ENCODE assay signal across 37 cellular contexts in the genomic region with DNA sequence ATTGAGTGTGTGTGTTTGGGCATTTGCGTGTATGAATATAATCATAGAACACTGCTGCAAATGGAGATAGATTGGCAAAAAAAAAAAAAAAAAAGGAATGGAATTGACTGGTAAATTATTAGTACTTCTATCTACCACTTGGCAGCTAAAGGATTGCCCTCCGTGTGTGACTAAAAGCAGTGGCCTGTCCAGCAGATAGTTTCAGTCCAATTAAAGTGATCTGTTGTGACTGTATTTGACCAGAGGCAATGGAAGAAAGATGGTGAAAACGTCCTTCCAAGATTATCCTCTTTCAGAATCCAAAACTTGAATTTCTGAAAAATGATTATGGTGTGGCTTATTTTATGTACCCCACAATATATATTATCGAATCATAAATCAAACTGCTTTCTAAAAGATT. TPM values are rescaled to one million over a fixed set of nuclear protein-coding genes. Genes with fewer than 3 reads are reported as not detected.
"Had no signal": no experiment of that assay in that cellular context is flagged by ENCODE, and none has a peak within 500 bp of the region (broad histone marks: within the 10 kb centered on the region; RNA-seq: fewer than 3 reads in every experiment).

No MANE protein-coding gene starts in this region.

- H3K27ac ChIP-seq: adrenal gland, body of pancreas, brain microvascular endothelial cell, breast epithelium, VCaP had no signal

- H3K36me3 ChIP-seq: adrenal gland, brain microvascular endothelial cell, breast epithelium had no signal

- H3K4me3 ChIP-seq: adrenal gland, body of pancreas, breast epithelium had no signal

- ATAC-seq: activated CD8-positive, alpha-beta T cell treated with anti-CD3 and anti-CD28 coated beads for 36 hours; activated naive CD4-positive, alpha-beta T cell treated with anti-CD3 and anti-CD28 coated beads, Interleukin-2, amount 50 U/mL, for 72 hours; activated T-cell treated with anti-CD3 and anti-CD28 coated beads, Interleukin-2, amount 50 U/mL, for 4 hours; activated T-cell treated with anti-CD3 and anti-CD28 coated beads, Interleukin-2, amount 50 U/mL, for 72 hours; activated T-helper 17 cell treated with anti-CD3 and anti-CD28 coated beads, Interleukin-2, amount 50 U/mL, for 72 hours; body of pancreas had no signal

- H3K9me3 ChIP-seq: adrenal gland, body of pancreas, breast epithelium had no signal

- DNase-seq: activated B cell treated with CpG ODN at 0.5 μM for 24 hours; activated CD4-positive, alpha-beta memory T cell treated with anti-CD3 and anti-CD28 coated beads for 36 hours; activated CD4-positive, alpha-beta T cell treated with anti-CD3 and anti-CD28 coated beads for 4 hours; activated CD4-positive, alpha-beta T cell treated with anti-CD3 and anti-CD28 coated beads, Interleukin-2, amount 10 ng/mL, durations not matched to agents 24 days and 14 days; activated CD4-positive, alpha-beta T cell treated with anti-CD3 and anti-CD28 coated beads, Interleukin-2, amount 50 U/mL, for 1 hour; activated CD4-positive, alpha-beta T cell treated with anti-CD3 and anti-CD28 coated beads, Interleukin-2, amount 50 U/mL, for 4 hours; activated CD4-positive, CD25-positive, alpha-beta regulatory T cell treated with anti-CD3 and anti-CD28 coated beads, Interleukin-2, amount 50 U/mL, for 72 hours; activated CD8-positive, alpha-beta memory T cell treated with anti-CD3 and anti-CD28 coated beads, Interleukin-2, amount 50 U/mL, for 4 hours; activated CD8-positive, alpha-beta T cell treated with anti-CD3 and anti-CD28 coated beads for 36 hours; activated effector memory CD4-positive, alpha-beta T cell treated with anti-CD3 and anti-CD28 coated beads, Interleukin-2, amount 50 U/mL, for 16 hours; activated gamma-delta T cell treated with Interleukin-2 at 50 U/mL for 16 hours; activated naive CD4-positive, alpha-beta T cell; activated naive CD4-positive, alpha-beta T cell treated with anti-CD3 and anti-CD28 coated beads for 36 hours; activated naive CD4-positive, alpha-beta T cell treated with anti-CD3 and anti-CD28 coated beads, Interleukin-2, amount 50 U/mL, for 16 hours; activated naive CD8-positive, alpha-beta T cell treated with anti-CD3 and anti-CD28 coated beads for 36 hours; activated T-cell treated with anti-CD3 and anti-CD28 coated beads for 4 hours; activated T-cell treated with anti-CD3 and anti-CD28 coated beads, Interleukin-2, amount 50 U/mL, for 1 hour; activated T-cell treated with anti-CD3 and anti-CD28 coated beads, Interleukin-2, amount 50 U/mL, for 4 hours; activated T-cell treated with anti-CD3 and anti-CD28 coated beads, Interleukin-2, amount 50 U/mL, for 72 hours; adrenal gland; amniotic stem cell; aorta; body of pancreas; brain microvascular endothelial cell; central memory CD4-positive, alpha-beta T cell; SW 1271; T-helper 1 cell; T-helper 2 cell; T-helper 9 cell had no signal

- H3K27me3 ChIP-seq: adrenal gland, body of pancreas, brain microvascular endothelial cell, breast epithelium had no signal

- H3K4me1 ChIP-seq: adrenal gland, body of pancreas, breast epithelium had no signal

- FAIRE-seq: astrocyte, TTC549 had no signal

RNA-seq across cellular contexts. Expression of a gene that starts 19.5 kb away (rescaled TPM):
- total RNA-seq: activated B cell treated with CpG ODN at 0.5 μM for 24 hours; activated CD4-positive, alpha-beta memory T cell treated with anti-CD3 and anti-CD28 coated beads for 36 hours; activated CD4-positive, alpha-beta T cell treated with anti-CD3 and anti-CD28 coated beads, Interleukin-2, amount 10 ng/mL, durations not matched to agents 24 days and 14 days; activated CD8-positive, alpha-beta memory T cell treated with anti-CD3 and anti-CD28 coated beads for 36 hours; activated CD8-positive, alpha-beta T cell treated with anti-CD3 and anti-CD28 coated beads for 36 hours; activated naive CD4-positive, alpha-beta T cell treated with anti-CD3 and anti-CD28 coated beads for 36 hours; activated naive CD4-positive, alpha-beta T cell treated with anti-CD3 and anti-CD28 coated beads, Interleukin-2, amount 50 U/mL, for 72 hours; activated naive CD8-positive, alpha-beta T cell treated with anti-CD3 and anti-CD28 coated beads for 36 hours; activated T-helper 1 cell treated with anti-CD3 and anti-CD28 coated beads, Interleukin-12 subunit alpha, Interleukin-12 subunit beta, Interleukin-2, Interleukin-4 antibody, amounts not matched to agents 30 ng/mL and 10 ng/mL and 1 ng/mL, durations not matched to agents 14 hours and 24 hours and 36 hours; activated T-helper 17 cell treated with anti-CD3 and anti-CD28 coated beads, Interleukin-2, amount 50 U/mL, for 72 hours had no signal
